ENCODE assay signal across 12 cellular contexts in the genomic region with DNA sequence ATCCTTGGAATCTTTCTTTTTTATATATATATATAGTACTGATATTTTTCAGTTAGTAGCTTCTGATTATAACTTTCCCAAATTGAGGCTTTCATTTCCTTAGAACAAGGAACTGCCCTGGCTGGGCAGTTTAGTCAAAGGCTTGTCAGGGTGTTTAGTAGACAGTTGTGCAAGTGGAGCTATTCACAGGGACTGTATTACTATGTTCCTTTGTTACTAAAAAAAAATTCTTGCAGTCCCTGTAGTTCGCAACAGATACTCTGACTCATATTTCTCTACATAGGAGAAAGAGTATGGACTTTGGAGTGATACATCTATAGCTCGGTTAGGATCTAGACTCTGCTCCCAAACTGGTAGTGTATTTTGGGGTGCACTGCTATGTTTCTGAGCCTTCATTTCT. TPM values are rescaled to one million over a fixed set of nuclear protein-coding genes. Genes with fewer than 3 reads are reported as not detected.
DNase-seq lines count a peak whose midpoint lies in the region; ATAC-seq and TF ChIP-seq lines count a peak whose summit lies in the region.
"Had no signal": no experiment of that assay in that cellular context is flagged by ENCODE, and none has a peak within 500 bp of the region (broad histone marks: within the 10 kb centered on the region; RNA-seq: fewer than 3 reads in every experiment).

No MANE protein-coding gene starts in this region.

- H4K20me1 ChIP-seq in GM23248 (ENCODE audit: insufficient read depth) = peaks cover 11% of the 10 kb centered on the region; the same call in 1 of the 2 replicates
- H4K20me1 ChIP-seq in fibroblast of lung (ENCODE audit: control insufficient read depth, extremely low read depth, insufficient read depth, low read length) = no peaks in the 10 kb centered on the region

- peaks cover 0 to 3% (median 0%) of the 10 kb centered on the region in 11 donors for H3K9me3 Mint-ChIP-seq in naive thymus-derived CD4-positive, alpha-beta T cell
- H3K9me3 Mint-ChIP-seq in natural killer cell = no peaks in the 10 kb centered on the region

- 0 out of 2 replicates have a peak overlapping the region, but pooled peaks have one; percentile 3 for H3K9ac ChIP-seq in GM23248
- H3K9ac ChIP-seq in fibroblast of lung (ENCODE audit: insufficient read depth, low read length) = no peak overlapping the region

- H3K27me3 Mint-ChIP-seq in naive thymus-derived CD4-positive, alpha-beta T cell = no peaks in the 10 kb centered on the region
- H3K27me3 Mint-ChIP-seq in natural killer cell (ENCODE audit: low read depth in 2 of 2) = no peaks in the 10 kb centered on the region
- H3K27me3 Mint-ChIP-seq: activated naive CD8-positive, alpha-beta T cell had no signal

- no peak overlapping the region for H3K4me3 ChIP-seq in GM23248
- H3K4me3 ChIP-seq in fibroblast of lung (replicated peaks in 1 of 4; ENCODE audit: control extremely low read depth in 1 of 4, insufficient read depth in 1 of 4, low read depth in 3 of 4, low read length in 4 of 4) = no peak overlapping the region
- no peak overlapping the region for H3K4me3 ChIP-seq in naive thymus-derived CD4-positive, alpha-beta T cell (ENCODE audit: low read length)
- H3K4me3 ChIP-seq: tibial nerve had no signal

- H3K9me3 ChIP-seq in GM23248 (ENCODE audit: low read depth) (no peaks in the 10 kb centered on the region), fibroblast of lung (ENCODE audit: control insufficient read depth, insufficient read depth, low read depth, low read length) (no peaks in the 10 kb centered on the region)
- H3K9me3 ChIP-seq in naive thymus-derived CD4-positive, alpha-beta T cell (ENCODE audit: control insufficient read depth in 2 of 3, low read length in 3 of 3) = no peaks in the 10 kb centered on the region
- H3K9me3 ChIP-seq: tibial nerve had no signal

- no peaks in the 10 kb centered on the region for H3K27me3 ChIP-seq in GM23248 (replicated peaks; ENCODE audit: insufficient read depth)
- no peaks in the 10 kb centered on the region for H3K27me3 ChIP-seq in fibroblast of lung (ENCODE audit: control insufficient read depth, insufficient read depth, low read length)
- H3K27me3 ChIP-seq in naive thymus-derived CD4-positive, alpha-beta T cell (ENCODE audit: control insufficient read depth in 2 of 2, insufficient read depth in 2 of 2, low read length in 2 of 2) = no peaks in the 10 kb centered on the region
- H3K27me3 ChIP-seq: tibial nerve had no signal

- 44 to 51% methylated on average over 2 of the region's 2 CpGs for WGBS in GM23248 (ENCODE audit: low coverage in 1 of 2, low lambda C conversion rate in 2 of 2, missing lambda C conversion rate in 2 of 2), 2 experiments

- peaks cover 99% of the 10 kb centered on the region for H3K79me2 ChIP-seq in GM23248 (ENCODE audit: insufficient read depth)
- H3K79me2 ChIP-seq in fibroblast of lung (ENCODE audit: control insufficient read depth, insufficient read depth, low read length) = peaks cover 46% of the 10 kb centered on the region

- H3K36me3 Mint-ChIP-seq in naive thymus-derived CD4-positive, alpha-beta T cell = peaks cover 0 to 20% (median 7%) of the 10 kb centered on the region in 5 donors
- no peaks in the 10 kb centered on the region for H3K36me3 Mint-ChIP-seq in natural killer cell

- no peak overlapping the region for H2AFZ ChIP-seq in GM23248
- H2AFZ ChIP-seq in fibroblast of lung (ENCODE audit: low read length) = no peak overlapping the region

- H3K4me2 ChIP-seq in GM23248 (ENCODE audit: unreplicated experiment) (peak overlapping the region; percentile 45), fibroblast of lung (ENCODE audit: extremely low read depth, insufficient read depth, low read length) (no peak overlapping the region)

- no peaks in the 10 kb centered on the region for H3K9me2 ChIP-seq in GM23248 (ENCODE audit: insufficient read depth)

- peak; percentile 57 for ATAC-seq in naive thymus-derived CD4-positive, alpha-beta T cell
- no peak for ATAC-seq in natural killer cell
- ATAC-seq in HG02970 (IDR thresholded peaks at IDR 0.05; ENCODE audit: low FRiP score, unreplicated experiment) = no peak

- H3F3A ChIP-seq in GM23248 (ENCODE audit: insufficient read depth) = peaks cover 21% of the 10 kb centered on the region; the same call in 1 of the 2 replicates

- no peak for TF ChIP-seq CTCF in fibroblast of lung (conservative IDR thresholded peaks at IDR 0.05 in 1 of 2, IDR thresholded peaks at IDR 0.05 in 1 of 2; ENCODE audit: low read depth in 1 of 2, low read length in 2 of 2)
- TF ChIP-seq CTCF in natural killer cell (IDR thresholded peaks at IDR 0.05) = no peak

- peaks cover 14% of the 10 kb centered on the region for H3K4me1 ChIP-seq in GM23248 (ENCODE audit: insufficient read depth)
- no peaks in the 10 kb centered on the region for H3K4me1 ChIP-seq in fibroblast of lung (ENCODE audit: control insufficient read depth, extremely low read depth, insufficient read depth, low read length)
- no peaks in the 10 kb centered on the region for H3K4me1 ChIP-seq in naive thymus-derived CD4-positive, alpha-beta T cell (ENCODE audit: control insufficient read depth in 2 of 2, insufficient read depth in 2 of 2, low read length in 2 of 2)

- DNase-seq in GM23248 = peak; percentile 87
- peak; percentile 73 for DNase-seq in SKM-1 (lab: John Stamatoyannopoulos, UW; ENCODE audit: unreplicated experiment)
- peak; percentile 59 to 67 for DNase-seq in fibroblast of lung (ENCODE audit: low read depth in 2 of 2)
- DNase-seq in naive thymus-derived CD4-positive, alpha-beta T cell = no peak
- no peak for DNase-seq in SHP77 (lab: John Stamatoyannopoulos, UW)
- no peak for DNase-seq in natural killer cell
- DNase-seq in RPMI8226 = no peak
- DNase-seq: NCI-H1105; stimulated activated CD4-positive, alpha-beta T cell treated with anti-CD3 and anti-CD28 coated beads, Interleukin-2, amount 100 ng/mL, for 48 hours had no signal

- intact Hi-C loops in naive thymus-derived CD4-positive, alpha-beta T cell (cut with micrococcal nuclease) = no loop called here
- intact Hi-C loops in natural killer cell (cut with micrococcal nuclease) = no loop called here

- H3K27ac ChIP-seq in GM23248 = peak overlapping the region; percentile 47
- no peak overlapping the region for H3K27ac ChIP-seq in fibroblast of lung (ENCODE audit: insufficient read depth, low read length)
- no peak overlapping the region for H3K27ac ChIP-seq in naive thymus-derived CD4-positive, alpha-beta T cell (ENCODE audit: low read depth, low read length)
- H3K27ac ChIP-seq: tibial nerve had no signal

- POLR2A ChIA-PET in naive thymus-derived CD4-positive, alpha-beta T cell (lab: Charles Lee) = interaction anchor here (2.5 kb wide), 1 partner anchor 21 kb away, joined by 7 read pairs; a partner anchor contains a TSS

- H3K27ac Mint-ChIP-seq in naive thymus-derived CD4-positive, alpha-beta T cell = no peak overlapping the region
- H3K27ac Mint-ChIP-seq in natural killer cell = peak overlapping the region in 1 of 2 donors; percentile 17

- in situ Hi-C loops in GM23248 (cut with MboI) = no loop called here

- no peaks in the 10 kb centered on the region for H3K36me3 ChIP-seq in GM23248 (ENCODE audit: low read depth)
- H3K36me3 ChIP-seq in fibroblast of lung (ENCODE audit: control insufficient read depth, insufficient read depth, low read length) = peaks cover 2% of the 10 kb centered on the region
- peaks cover 0 to 3% (median 0%) of the 10 kb centered on the region in 3 experiments for H3K36me3 ChIP-seq in naive thymus-derived CD4-positive, alpha-beta T cell (ENCODE audit: control insufficient read depth in 2 of 3, insufficient read depth in 3 of 3, low read length in 3 of 3)

- CTCF ChIA-PET in naive thymus-derived CD4-positive, alpha-beta T cell (lab: Charles Lee) = no interaction called here

- peaks cover 7 to 17% (median 10%) of the 10 kb centered on the region in 7 donors for H3K4me1 Mint-ChIP-seq in naive thymus-derived CD4-positive, alpha-beta T cell
- H3K4me1 Mint-ChIP-seq in natural killer cell = peaks cover 15 to 22% of the 10 kb centered on the region in 2 donors

- H3K4me3 Mint-ChIP-seq in naive thymus-derived CD4-positive, alpha-beta T cell = no peak overlapping the region
- H3K4me3 Mint-ChIP-seq in natural killer cell = no peak overlapping the region
- H3K4me3 Mint-ChIP-seq: activated naive CD8-positive, alpha-beta T cell had no signal

RNA-seq across cellular contexts. Expression of a gene that starts 20.8 kb away (rescaled TPM):
- total RNA-seq in GM23248 (2014; rRNA removed; shearing (Covaris generic)) = 117 and 208 TPM in 2 replicates
- 72.0 and 74.2 TPM in 2 replicates for polyA plus RNA-seq in GM23248 (2016; fragmentation: Nextera tagmentation; extraction: Ambion mirVana)
- total RNA-seq in fibroblast of lung = 101 and 123 TPM in 2 replicates
- polyA plus RNA-seq in fibroblast of lung = 83.5 and 130 TPM in 2 replicates
- 56.4 and 82.8 TPM in 2 replicates for polyA plus RNA-seq in fibroblast of lung (2012)
- 24.2 and 27.1 TPM in 2 replicates for polyA minus RNA-seq in fibroblast of lung (ENCODE audit: low replicate concordance)
- total RNA-seq in naive thymus-derived CD4-positive, alpha-beta T cell = 10 to 100 TPM; 17.8 to 54.8 (median 35.0) TPM
- 10 to 100 TPM; 23.8 to 27.4 TPM for polyA plus RNA-seq in naive thymus-derived CD4-positive, alpha-beta T cell
- 10 to 100 TPM; 29.7 to 38.4 (median 32.2) TPM for total RNA-seq in natural killer cell

Comparison
In these comparisons a context has a peak if more than half of its experiments do, and no peak if none do; other contexts are left out.
1. DNase-seq: peak in GM23248 (single experiment), SKM-1 (single experiment) and fibroblast of lung (2 of 2); none in naive thymus-derived CD4-positive, alpha-beta T cell (0 of 9), SHP77 (0 of 2), natural killer cell (single experiment) and RPMI8226 (single experiment).